In genomic region chr11:67538306-67538705, GRCh38 we compare ENCODE assay signal across 28 cellular contexts. TPM values are rescaled to one million over a fixed set of nuclear protein-coding genes. Genes with fewer than 3 reads are reported as not detected.
"Had no signal": no experiment of that assay in that cellular context is flagged by ENCODE, and none has a peak within 500 bp of the region (broad histone marks: within the 10 kb centered on the region; RNA-seq: fewer than 3 reads in every experiment).

No MANE protein-coding gene starts in this region.

- H3K9me3 ChIP-seq: ascending aorta, ovary, prostate gland, thoracic aorta, vagina had no signal

- H3K27ac ChIP-seq: ascending aorta, brain microvascular endothelial cell, coronary artery, epithelial cell of prostate, hepatocyte, left ventricle myocardium inferior, neutrophil, ovary, prostate gland, thoracic aorta, vagina had no signal

- DNase-seq: activated gamma-delta T cell treated with Interleukin-2 at 50 U/mL for 16 hours; activated T-cell treated with anti-CD3 and anti-CD28 coated beads, Interleukin-2, amount 50 U/mL, for 1 hour; brain microvascular endothelial cell; endodermal cell; glutamatergic neuron; kidney glomerular epithelial cell; left ventricle myocardium inferior; mammary epithelial cell; ovary; right cardiac atrium; small intestine; stimulated activated CD4-positive, alpha-beta T cell treated with anti-CD3 and anti-CD28 coated beads, Interleukin-15, amount 100 ng/mL, for 24 hours; stimulated activated CD4-positive, alpha-beta T cell treated with anti-CD3 and anti-CD28 coated beads, Interleukin-2, amount 100 ng/mL, for 48 hours; stimulated activated CD8-positive, alpha-beta memory T cell treated with anti-CD3 and anti-CD28 coated beads, Interleukin-4, amount 100 ng/mL, for 48 hours; stimulated activated naive CD4-positive, alpha-beta T cell; T-helper 9 cell had no signal

- H3K4me3 ChIP-seq: ascending aorta, coronary artery, hepatocyte, left ventricle myocardium inferior, ovary, prostate gland, thoracic aorta, vagina had no signal

- H3K27me3 ChIP-seq: ascending aorta, brain microvascular endothelial cell, hepatocyte, neutrophil, ovary, vagina had no signal

- H3K4me1 ChIP-seq: left ventricle myocardium inferior, prostate gland, vagina had no signal

- ATAC-seq: natural killer cell treated with Interleukin-12 subunit alpha and Interleukin-12 subunit beta and Interleukin-15 and Interleukin-18, amount 100 ng/mL, for 72 hours had no signal

- H3K36me3 ChIP-seq: ascending aorta, brain microvascular endothelial cell, left ventricle myocardium inferior, neutrophil, ovary, prostate gland, thoracic aorta, vagina had no signal

RNA-seq across cellular contexts. Expression of gene CABP2, which starts 15.1 kb away (rescaled TPM):
- total RNA-seq: ascending aorta; endodermal cell; frontal cortex; hepatocyte; left ventricle myocardium inferior; mammary epithelial cell; mesothelial cell of epicardium; natural killer cell treated with Interleukin-12 subunit alpha and Interleukin-12 subunit beta and Interleukin-15 and Interleukin-18, amount 100 ng/mL, for 72 hours; ovary; prostate gland; right cardiac atrium; T-helper 1 cell treated with Interleukin-12 subunit alpha and Interleukin-12 subunit beta and Interleukin-4 antibody, amounts not matched to agents 30 ng/mL and 1 ng/mL, for 36 hours; thoracic aorta; vagina had no signal
- polyA plus RNA-seq: hepatocyte, mammary epithelial cell, ovary, right cardiac atrium, small intestine had no signal
